8 cellular contexts compared by ENCODE assay signal in genomic region chr15:99732268-99732641, GRCh38. TPM values are rescaled to one million over a fixed set of nuclear protein-coding genes. Genes with fewer than 3 reads are reported as not detected.
DNase-seq lines count a peak whose midpoint lies in the region; ATAC-seq and TF ChIP-seq lines count a peak whose summit lies in the region.

No MANE protein-coding gene starts in this region.

- H3K4me2 ChIP-seq in mesenchymal stem cell (ENCODE audit: low read length, poor library complexity, severe bottlenecking) = peak overlapping the region; percentile 79

- no peak overlapping the region for H2AK5ac ChIP-seq in mesenchymal stem cell (ENCODE audit: low read length, severe bottlenecking)

- no peak overlapping the region for H3K14ac ChIP-seq in mesenchymal stem cell (ENCODE audit: low read length in 2 of 2)

- no peak overlapping the region for H3K27ac ChIP-seq in mesenchymal stem cell (ENCODE audit: low read length, poor library complexity, severe bottlenecking)
- H3K27ac ChIP-seq in aorta (ENCODE audit: low read depth in 1 of 2, low read length in 2 of 2) = peak overlapping the region in 1 of 2 donors; percentile 2

- no peak overlapping the region for H2BK5ac ChIP-seq in mesenchymal stem cell (ENCODE audit: low read depth, low read length, poor library complexity, severe bottlenecking)

- H3K79me1 ChIP-seq in mesenchymal stem cell (replicated peaks; ENCODE audit: low read length, poor library complexity, severe bottlenecking) = peaks cover 24% of the 10 kb centered on the region

- no peak overlapping the region for H3K4ac ChIP-seq in mesenchymal stem cell (ENCODE audit: low read depth in 1 of 2, low read length in 2 of 2)

- no peak for TF ChIP-seq CTCF in chondrocyte (IDR thresholded peaks at IDR 0.05)

- H3K9me3 ChIP-seq in mesenchymal stem cell (ENCODE audit: control insufficient read depth, low read length) (no peaks in the 10 kb centered on the region), aorta (ENCODE audit: control insufficient read depth, low read length) (no peaks in the 10 kb centered on the region)

- 17% methylated on average over 8 of the region's 8 CpGs for WGBS in mesenchymal stem cell
- WGBS in aorta, 2 donors = 7 to 11% methylated on average over 8 of the region's 8 CpGs

- no peaks in the 10 kb centered on the region for H3K27me3 Mint-ChIP-seq in stimulated activated naive CD8-positive, alpha-beta T cell treated with anti-CD3 and anti-CD28 coated beads, Interleukin-15, Interleukin-2, amounts not matched to agents 100 ng/mL and 50 ng/mL, for 24 hours
- no peaks in the 10 kb centered on the region for H3K27me3 Mint-ChIP-seq in chondrocyte (ENCODE audit: low read depth)

- no peaks in the 10 kb centered on the region for H3K36me3 Mint-ChIP-seq in stimulated activated naive CD8-positive, alpha-beta T cell treated with anti-CD3 and anti-CD28 coated beads, Interleukin-15, Interleukin-2, amounts not matched to agents 100 ng/mL and 50 ng/mL, for 24 hours (ENCODE audit: low read depth)
- peaks cover 5% of the 10 kb centered on the region for H3K36me3 Mint-ChIP-seq in chondrocyte (ENCODE audit: low read depth)

- H2BK120ac ChIP-seq in mesenchymal stem cell (ENCODE audit: low read depth, low read length) = no peak overlapping the region

- no peak overlapping the region for H2BK15ac ChIP-seq in mesenchymal stem cell (ENCODE audit: low read depth, poor library complexity, severe bottlenecking)

- H3K36me3 ChIP-seq in mesenchymal stem cell (ENCODE audit: control insufficient read depth in 1 of 2, insufficient read depth in 2 of 2, low read depth in 1 of 2, low read length in 2 of 2) (peaks cover 23 to 36% of the 10 kb centered on the region in 2 experiments), aorta (ENCODE audit: control insufficient read depth in 1 of 2, insufficient read depth in 2 of 2, low read length in 1 of 2) (peaks cover 0 to 7% of the 10 kb centered on the region in 2 donors)

- ATAC-seq in stimulated activated naive CD8-positive, alpha-beta T cell treated with anti-CD3 and anti-CD28 coated beads, Interleukin-15, Interleukin-2, amounts not matched to agents 100 U/mL and 50 U/mL, for 24 hours = no peak
- ATAC-seq in aorta (ENCODE audit: low FRiP score) = no peak
- no peak for ATAC-seq in GM21515 (IDR thresholded peaks at IDR 0.05; ENCODE audit: unreplicated experiment)
- no peak for ATAC-seq in GM21825 (IDR thresholded peaks at IDR 0.05; ENCODE audit: unreplicated experiment)

- H3K27me3 ChIP-seq in mesenchymal stem cell (ENCODE audit: control insufficient read depth in 1 of 2, insufficient read depth in 1 of 2, low read length in 2 of 2) (no peaks in the 10 kb centered on the region), aorta (ENCODE audit: control insufficient read depth in 1 of 2, insufficient read depth in 2 of 2, low read length in 1 of 2) (no peaks in the 10 kb centered on the region)

- H3K4me1 ChIP-seq in mesenchymal stem cell (ENCODE audit: control insufficient read depth, insufficient read depth, low read depth, low read length) (peaks cover 7% of the 10 kb centered on the region), aorta (ENCODE audit: control insufficient read depth in 1 of 2, insufficient read depth in 2 of 2, low read length in 2 of 2) (no peaks in the 10 kb centered on the region)

- H3K4me3 ChIP-seq in mesenchymal stem cell (ENCODE audit: insufficient read depth in 1 of 2, low read depth in 1 of 2, low read length in 2 of 2) (peak overlapping the region in 1 of 2 experiments; percentile 80), aorta (ENCODE audit: low read length in 2 of 2) (peak overlapping the region; percentile 88 to 92)

- peaks cover 27% of the 10 kb centered on the region for H3K4me1 Mint-ChIP-seq in stimulated activated naive CD8-positive, alpha-beta T cell treated with anti-CD3 and anti-CD28 coated beads, Interleukin-15, Interleukin-2, amounts not matched to agents 100 ng/mL and 50 ng/mL, for 24 hours (ENCODE audit: low read depth)
- H3K4me1 Mint-ChIP-seq in chondrocyte (ENCODE audit: low read depth) = peaks cover 31% of the 10 kb centered on the region

- H3K9me3 Mint-ChIP-seq in stimulated activated naive CD8-positive, alpha-beta T cell treated with anti-CD3 and anti-CD28 coated beads, Interleukin-15, Interleukin-2, amounts not matched to agents 100 ng/mL and 50 ng/mL, for 24 hours = no peaks in the 10 kb centered on the region
- peaks cover under 1% of the 10 kb centered on the region for H3K9me3 Mint-ChIP-seq in chondrocyte (ENCODE audit: low read depth)

- H4K8ac ChIP-seq in mesenchymal stem cell (ENCODE audit: low read length) = no peak overlapping the region

- H3K9ac ChIP-seq in mesenchymal stem cell (ENCODE audit: low read length) = peak overlapping the region; percentile 87

- no peak overlapping the region for H2BK12ac ChIP-seq in mesenchymal stem cell (ENCODE audit: low read length in 2 of 2)

- intact Hi-C loops in aorta (cut with DNase I) = loop anchor here in 1 of 2 donors (5.0 to 10.0 kb wide), 2 partner anchors 460 to 627 kb away; partner anchors contain the start of gene SYNM

- H3K4me3 Mint-ChIP-seq in stimulated activated naive CD8-positive, alpha-beta T cell treated with anti-CD3 and anti-CD28 coated beads, Interleukin-15, Interleukin-2, amounts not matched to agents 100 ng/mL and 50 ng/mL, for 24 hours = peak overlapping the region; percentile 80
- peak overlapping the region; percentile 81 for H3K4me3 Mint-ChIP-seq in chondrocyte (ENCODE audit: unreplicated experiment)

- no peak overlapping the region for H4K91ac ChIP-seq in mesenchymal stem cell (ENCODE audit: low read length)

- no peak for DNase-seq in stimulated activated naive CD8-positive, alpha-beta T cell treated with anti-CD3 and anti-CD28 coated beads, Interleukin-15, Interleukin-2, amounts not matched to agents 100 U/mL and 50 U/mL, for 24 hours
- no peak for DNase-seq in chondrocyte (ENCODE audit: low spot score)
- DNase-seq in mesenchymal stem cell = no peak
- no peak for DNase-seq in aorta
- DNase-seq in ureter (ENCODE audit: low spot score) = no peak

- H3K23ac ChIP-seq in mesenchymal stem cell (ENCODE audit: low read length in 2 of 2) = no peak overlapping the region

- H2AFZ ChIP-seq in mesenchymal stem cell (ENCODE audit: low read depth, low read length) = no peak overlapping the region

- no peak overlapping the region for H3K27ac Mint-ChIP-seq in stimulated activated naive CD8-positive, alpha-beta T cell treated with anti-CD3 and anti-CD28 coated beads, Interleukin-15, Interleukin-2, amounts not matched to agents 100 ng/mL and 50 ng/mL, for 24 hours
- H3K27ac Mint-ChIP-seq in chondrocyte (ENCODE audit: unreplicated experiment) = peak overlapping the region; percentile 74

- no peak overlapping the region for H3K18ac ChIP-seq in mesenchymal stem cell (ENCODE audit: low read depth in 1 of 2, low read length in 2 of 2)

RNA-seq across cellular contexts. Expression of gene LYSMD4, which starts 1.0 kb away (rescaled TPM):
- total RNA-seq in chondrocyte (13.1 to 17.1 TPM (median 13.2 TPM) in 3 replicates), aorta (10 to 100 TPM in 1 of 2 donors, 1 to 10 TPM in 1; 7.7 to 14.3 TPM), ureter (7.6 TPM)
- polyA plus RNA-seq in mesenchymal stem cell (2013, experiment 1 of 2) = 4.6 TPM
- polyA plus RNA-seq in mesenchymal stem cell (2013, experiment 2 of 2) = 4.2 TPM
- 10 to 100 TPM in 1 of 2 donors, 1 to 10 TPM in 1; 1.9 to 12.4 TPM for polyA plus RNA-seq in aorta
